23 cellular contexts compared by ENCODE assay signal in the genomic region with DNA sequence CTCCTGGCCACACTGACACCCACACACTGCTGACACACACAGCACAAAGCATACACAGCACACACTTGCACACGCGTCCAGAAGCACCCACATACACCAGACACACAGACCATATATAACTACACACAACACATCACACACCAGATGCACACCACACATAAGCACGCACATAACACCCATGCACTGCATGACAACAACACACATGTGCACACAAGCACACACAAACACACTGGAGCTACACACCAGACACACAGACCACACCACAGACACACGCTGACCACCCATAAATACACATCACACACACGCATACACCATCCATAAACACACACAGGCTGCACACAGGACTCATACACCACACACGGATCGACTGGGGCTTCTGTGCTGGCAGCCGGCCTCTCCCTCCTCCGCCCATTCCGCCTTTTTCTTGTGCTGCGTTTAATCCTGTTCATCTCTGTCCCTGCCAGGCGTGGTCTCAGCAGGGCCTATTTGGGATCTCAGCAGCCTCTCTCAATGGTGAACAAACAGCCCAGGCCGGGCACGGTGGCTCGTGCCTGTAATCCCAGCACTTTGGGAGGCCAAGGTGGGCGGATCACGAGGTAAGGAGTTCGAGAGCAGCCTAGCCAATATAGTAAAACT.
DNase-seq lines count a peak whose midpoint lies in the region; ATAC-seq, FAIRE-seq and TF ChIP-seq lines count a peak whose summit lies in the region.
"Had no signal": no experiment of that assay in that cellular context is flagged by ENCODE, and none has a peak within 500 bp of the region (broad histone marks: within the 10 kb centered on the region; RNA-seq: fewer than 3 reads in every experiment).

No MANE protein-coding gene starts in this region.

- H3K4me2 ChIP-seq in HepG2 (ENCODE audit: low read depth, low read length): no peak overlapping the region
- H3K4me2 ChIP-seq: A549, BLaER1, KMS-11 had no signal

- H3K27ac ChIP-seq in HepG2 (ENCODE audit: extremely low read length, insufficient read depth, low read length): no peak overlapping the region
- H3K27ac ChIP-seq in right lobe of liver: no peak overlapping the region
- H3K27ac ChIP-seq: 22Rv1, A549, BLaER1, KMS-11 had no signal

- intact Hi-C loops in HepG2 (cut with micrococcal nuclease; ENCODE audit: unreplicated experiment): no loop called here
- intact Hi-C loops in right lobe of liver (cut with DNase I): no loop called here
- intact Hi-C loops in activated CD4-positive, alpha-beta T cell treated with anti-CD3 and anti-CD28 coated beads for 36 hours (cut with DNase I, micrococcal nuclease): no loop called here

- H3K9ac ChIP-seq in HepG2 (ENCODE audit: insufficient read depth, low read depth, low read length): no peak overlapping the region
- H3K9ac ChIP-seq: BLaER1, KMS-11 had no signal

- TF ChIP-seq EP300 in HepG2 (IDR thresholded peaks at IDR 0.05; ENCODE audit: low read depth in 2 of 2, low read length in 2 of 2): no peak
- no peak for TF ChIP-seq EP300 in HepG2 (CRISPR knock-in tag; IDR thresholded peaks at IDR 0.05; ENCODE audit: borderline replicate concordance)

- no peak for ATAC-seq in HepG2
- no peak for ATAC-seq in right lobe of liver
- no peak for ATAC-seq in T-helper 17 cell
- ATAC-seq in activated CD4-positive, alpha-beta T cell treated with anti-CD3 and anti-CD28 coated beads for 36 hours: no peak
- ATAC-seq in HG03432 (IDR thresholded peaks at IDR 0.05; ENCODE audit: unreplicated experiment): no peak
- ATAC-seq: A549, HCT116 had no signal

- no peak for FAIRE-seq in HepG2 (lab: Jason Lieb, UNC)
- FAIRE-seq: A549, D721Med, GM19239, H54 had no signal

- no peaks in the 10 kb centered on the region for H3K36me3 ChIP-seq in HepG2 (replicated peaks in 1 of 2; ENCODE audit: control insufficient read depth in 1 of 2, insufficient read depth in 2 of 2, low read length in 2 of 2)
- no peaks in the 10 kb centered on the region for H3K36me3 ChIP-seq in right lobe of liver
- H3K36me3 ChIP-seq: BLaER1 had no signal

- H3K4me1 Mint-ChIP-seq in T-helper 17 cell (peaks cover 2% of the 10 kb centered on the region), neural crest cell (no peaks in the 10 kb centered on the region)
- no peaks in the 10 kb centered on the region for H3K4me1 Mint-ChIP-seq in activated CD4-positive, alpha-beta T cell treated with anti-CD3 and anti-CD28 coated beads for 36 hours
- H3K4me1 Mint-ChIP-seq: CD8-positive, alpha-beta memory T cell had no signal

- H3K4me3 ChIP-seq in HepG2 (replicated peaks in 1 of 3; ENCODE audit: insufficient read depth in 1 of 3, low read depth in 2 of 3, low read length in 3 of 3) (no peak overlapping the region), right lobe of liver (no peak overlapping the region)
- H3K4me3 ChIP-seq: A549, BLaER1 had no signal

- 21% methylated on average over 18 of the region's 18 CpGs for WGBS in HepG2 (ENCODE audit: low lambda C conversion rate)
- 68% methylated on average over 14 of the region's 18 CpGs for WGBS in right lobe of liver (ENCODE audit: insufficient coverage, low coverage, low lambda C conversion rate, missing lambda C conversion rate)

- in situ Hi-C loops in HepG2 (cut with HindIII; ENCODE audit: extremely low pct_ligation_motif_present, low pct_unique_long_range_greater_than_20kb): no loop called here

- BruUV-seq in HepG2 (replicated peaks; lab: Mats Ljungman, UMichigan): no TSS peak

- H3K27me3 Mint-ChIP-seq in T-helper 17 cell (peaks cover 5% of the 10 kb centered on the region), neural crest cell (ENCODE audit: low read depth) (peaks cover 3% of the 10 kb centered on the region)
- peaks cover 3% of the 10 kb centered on the region for H3K27me3 Mint-ChIP-seq in activated CD4-positive, alpha-beta T cell treated with anti-CD3 and anti-CD28 coated beads for 36 hours

- no peaks in the 10 kb centered on the region for H4K20me1 ChIP-seq in HepG2 (ENCODE audit: insufficient read depth, low read length)
- H4K20me1 ChIP-seq: BLaER1 had no signal

- peaks cover 3% of the 10 kb centered on the region for H3K36me3 Mint-ChIP-seq in T-helper 17 cell (ENCODE audit: low read depth)
- no peaks in the 10 kb centered on the region for H3K36me3 Mint-ChIP-seq in neural crest cell (ENCODE audit: low read depth)
- no peaks in the 10 kb centered on the region for H3K36me3 Mint-ChIP-seq in activated CD4-positive, alpha-beta T cell treated with anti-CD3 and anti-CD28 coated beads for 36 hours (ENCODE audit: low read depth)
- H3K36me3 Mint-ChIP-seq: CD8-positive, alpha-beta memory T cell had no signal

- no peaks in the 10 kb centered on the region for H3K4me1 ChIP-seq in HepG2 (ENCODE audit: insufficient read depth, low read length)
- no peaks in the 10 kb centered on the region for H3K4me1 ChIP-seq in right lobe of liver
- H3K4me1 ChIP-seq: A549, BLaER1, Caco-2 had no signal

- no peak for TF ChIP-seq RAD21 in HepG2 (CRISPR knock-in tag; IDR thresholded peaks at IDR 0.05)

- no peaks in the 10 kb centered on the region for H3K79me2 ChIP-seq in HepG2 (ENCODE audit: insufficient read depth, low read length)

- CTCF ChIA-PET in HepG2 (lab: Yijun Ruan, JAX; ENCODE audit: low intra/inter-chr PET ratio, low total read pairs): no interaction called here
- CTCF ChIA-PET in activated CD4-positive, alpha-beta T cell treated with anti-CD3 and anti-CD28 coated beads for 36 hours (lab: Charles Lee): no interaction called here

- H3K9me3 ChIP-seq in HepG2 (ENCODE audit: low read length) (no peaks in the 10 kb centered on the region), right lobe of liver (no peaks in the 10 kb centered on the region), T-helper 17 cell (ENCODE audit: control insufficient read depth, low read length, poor library complexity, severe bottlenecking) (no peaks in the 10 kb centered on the region)
- H3K9me3 ChIP-seq: A549, BLaER1, Caco-2 had no signal

- H3K4me3 Mint-ChIP-seq in T-helper 17 cell: no peak overlapping the region
- no peak overlapping the region for H3K4me3 Mint-ChIP-seq in neural crest cell
- H3K4me3 Mint-ChIP-seq in activated CD4-positive, alpha-beta T cell treated with anti-CD3 and anti-CD28 coated beads for 36 hours: no peak overlapping the region
- H3K4me3 Mint-ChIP-seq: CD8-positive, alpha-beta memory T cell; HFFc6 had no signal

- no peaks in the 10 kb centered on the region for H3K9me3 Mint-ChIP-seq in neural crest cell
- H3K9me3 Mint-ChIP-seq in activated CD4-positive, alpha-beta T cell treated with anti-CD3 and anti-CD28 coated beads for 36 hours (ENCODE audit: low read depth): no peaks in the 10 kb centered on the region
- H3K9me3 Mint-ChIP-seq: CD8-positive, alpha-beta memory T cell had no signal

- TF ChIP-seq CTCF in HepG2 (CRISPR knock-in tag; IDR thresholded peaks at IDR 0.05): no peak
- TF ChIP-seq CTCF in right lobe of liver (IDR thresholded peaks at IDR 0.05): no peak
- TF ChIP-seq CTCF in neural crest cell (conservative IDR thresholded peaks at IDR 0.05): no peak

- H2AFZ ChIP-seq in HepG2 (ENCODE audit: low read length): no peak overlapping the region

- H3K27ac Mint-ChIP-seq in T-helper 17 cell: peak overlapping the region; percentile 0
- H3K27ac Mint-ChIP-seq in neural crest cell (ENCODE audit: unreplicated experiment): peak overlapping the region; percentile 45
- no peak overlapping the region for H3K27ac Mint-ChIP-seq in activated CD4-positive, alpha-beta T cell treated with anti-CD3 and anti-CD28 coated beads for 36 hours
- H3K27ac Mint-ChIP-seq: HFFc6 had no signal

- H3K27me3 ChIP-seq in HepG2 (ENCODE audit: control insufficient read depth in 1 of 2, insufficient read depth in 2 of 2, low read length in 2 of 2) (peaks cover 9 to 91% of the 10 kb centered on the region in 2 experiments; a peak in 4 of 5 replicates), right lobe of liver (no peaks in the 10 kb centered on the region)
- H3K27me3 ChIP-seq: BLaER1 had no signal

- no peak for TF ChIP-seq POLR2A in HepG2 (IDR thresholded peaks at IDR 0.05; ENCODE audit: insufficient read depth in 1 of 2, low read depth in 2 of 2, low read length in 2 of 2)
- no peak for TF ChIP-seq POLR2A in right lobe of liver (IDR thresholded peaks at IDR 0.05)

- POLR2A ChIA-PET in HepG2 (lab: Yijun Ruan, JAX): no interaction called here
- POLR2A ChIA-PET in activated CD4-positive, alpha-beta T cell treated with anti-CD3 and anti-CD28 coated beads for 36 hours (lab: Charles Lee): no interaction called here

- DNase-seq in HepG2 (ENCODE audit: low spot score) (no peak), right lobe of liver (no peak), T-helper 17 cell (no peak), neural crest cell (ENCODE audit: low read depth, low spot score) (no peak), hepatic stellate cell (ENCODE audit: low spot score) (no peak), DMS 273 (lab: John Stamatoyannopoulos, UW; ENCODE audit: unreplicated experiment) (no peak)
- no peak for DNase-seq in activated CD4-positive, alpha-beta T cell treated with anti-CD3 and anti-CD28 coated beads for 36 hours
- DNase-seq: AML-193; Caco-2; CD8-positive, alpha-beta memory T cell; DMS153; DMS79; GDM1; HFFc6 had no signal

TF ChIP-seq in HepG2, 621 proteins besides CTCF, POLR2A, EP300 and RAD21 (continues in another document):
- no peak for TF ChIP-seq ZNF367 (CRISPR knock-in tag; IDR thresholded peaks at IDR 0.05; ENCODE audit: borderline replicate concordance)
- TF ChIP-seq, protein P1, sequence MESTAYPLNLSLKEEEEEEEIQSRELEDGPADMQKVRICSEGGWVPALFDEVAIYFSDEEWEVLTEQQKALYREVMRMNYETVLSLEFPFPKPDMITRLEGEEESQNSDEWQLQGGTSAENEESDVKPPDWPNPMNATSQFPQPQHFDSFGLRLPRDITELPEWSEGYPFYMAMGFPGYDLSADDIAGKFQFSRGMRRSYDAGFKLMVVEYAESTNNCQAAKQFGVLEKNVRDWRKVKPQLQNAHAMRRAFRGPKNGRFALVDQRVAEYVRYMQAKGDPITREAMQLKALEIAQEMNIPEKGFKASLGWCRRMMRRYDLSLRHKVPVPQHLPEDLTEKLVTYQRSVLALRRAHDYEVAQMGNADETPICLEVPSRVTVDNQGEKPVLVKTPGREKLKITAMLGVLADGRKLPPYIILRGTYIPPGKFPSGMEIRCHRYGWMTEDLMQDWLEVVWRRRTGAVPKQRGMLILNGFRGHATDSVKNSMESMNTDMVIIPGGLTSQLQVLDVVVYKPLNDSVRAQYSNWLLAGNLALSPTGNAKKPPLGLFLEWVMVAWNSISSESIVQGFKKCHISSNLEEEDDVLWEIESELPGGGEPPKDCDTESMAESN (CRISPR knock-in tag; conservative IDR thresholded peaks at IDR 0.05): no peak
- TF ChIP-seq, protein P2, sequence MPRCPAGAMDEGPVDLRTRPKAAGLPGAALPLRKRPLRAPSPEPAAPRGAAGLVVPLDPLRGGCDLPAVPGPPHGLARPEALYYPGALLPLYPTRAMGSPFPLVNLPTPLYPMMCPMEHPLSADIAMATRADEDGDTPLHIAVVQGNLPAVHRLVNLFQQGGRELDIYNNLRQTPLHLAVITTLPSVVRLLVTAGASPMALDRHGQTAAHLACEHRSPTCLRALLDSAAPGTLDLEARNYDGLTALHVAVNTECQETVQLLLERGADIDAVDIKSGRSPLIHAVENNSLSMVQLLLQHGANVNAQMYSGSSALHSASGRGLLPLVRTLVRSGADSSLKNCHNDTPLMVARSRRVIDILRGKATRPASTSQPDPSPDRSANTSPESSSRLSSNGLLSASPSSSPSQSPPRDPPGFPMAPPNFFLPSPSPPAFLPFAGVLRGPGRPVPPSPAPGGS (CRISPR knock-in tag; IDR thresholded peaks at IDR 0.05): no peak
- TF ChIP-seq SP2 (CRISPR knock-in tag; IDR thresholded peaks at IDR 0.05): no peak
